In genomic region chr15:76196286-76196948, GRCh38 we compare ENCODE assay signal across 1 cellular context.
TF ChIP-seq lines count a peak whose summit lies in the region.

No MANE protein-coding gene starts in this region.

TF ChIP-seq in HepG2, 621 proteins besides CTCF, POLR2A, EP300 and RAD21 (continued from another document and continues in another):
- TF ChIP-seq, protein P1, sequence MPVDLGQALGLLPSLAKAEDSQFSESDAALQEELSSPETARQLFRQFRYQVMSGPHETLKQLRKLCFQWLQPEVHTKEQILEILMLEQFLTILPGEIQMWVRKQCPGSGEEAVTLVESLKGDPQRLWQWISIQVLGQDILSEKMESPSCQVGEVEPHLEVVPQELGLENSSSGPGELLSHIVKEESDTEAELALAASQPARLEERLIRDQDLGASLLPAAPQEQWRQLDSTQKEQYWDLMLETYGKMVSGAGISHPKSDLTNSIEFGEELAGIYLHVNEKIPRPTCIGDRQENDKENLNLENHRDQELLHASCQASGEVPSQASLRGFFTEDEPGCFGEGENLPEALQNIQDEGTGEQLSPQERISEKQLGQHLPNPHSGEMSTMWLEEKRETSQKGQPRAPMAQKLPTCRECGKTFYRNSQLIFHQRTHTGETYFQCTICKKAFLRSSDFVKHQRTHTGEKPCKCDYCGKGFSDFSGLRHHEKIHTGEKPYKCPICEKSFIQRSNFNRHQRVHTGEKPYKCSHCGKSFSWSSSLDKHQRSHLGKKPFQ (CRISPR knock-in tag; IDR thresholded peaks at IDR 0.05; ENCODE audit: insufficient replicate concordance), result peak; percentile 18
- 0 out of 2 replicates have a peak, but pooled peaks have one; percentile 25 for TF ChIP-seq NFKB2 (CRISPR knock-in tag; IDR thresholded peaks at IDR 0.05; ENCODE audit: borderline replicate concordance)
- TF ChIP-seq ZNF576 (CRISPR knock-in tag; IDR thresholded peaks at IDR 0.05), result no peak
- peak; percentile 79 for TF ChIP-seq ARID5B (CRISPR knock-in tag; IDR thresholded peaks at IDR 0.05)
- TF ChIP-seq, protein P2, sequence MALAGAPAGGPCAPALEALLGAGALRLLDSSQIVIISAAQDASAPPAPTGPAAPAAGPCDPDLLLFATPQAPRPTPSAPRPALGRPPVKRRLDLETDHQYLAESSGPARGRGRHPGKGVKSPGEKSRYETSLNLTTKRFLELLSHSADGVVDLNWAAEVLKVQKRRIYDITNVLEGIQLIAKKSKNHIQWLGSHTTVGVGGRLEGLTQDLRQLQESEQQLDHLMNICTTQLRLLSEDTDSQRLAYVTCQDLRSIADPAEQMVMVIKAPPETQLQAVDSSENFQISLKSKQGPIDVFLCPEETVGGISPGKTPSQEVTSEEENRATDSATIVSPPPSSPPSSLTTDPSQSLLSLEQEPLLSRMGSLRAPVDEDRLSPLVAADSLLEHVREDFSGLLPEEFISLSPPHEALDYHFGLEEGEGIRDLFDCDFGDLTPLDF (CRISPR knock-in tag; IDR thresholded peaks at IDR 0.05), result no peak
- TF ChIP-seq BCL3 (CRISPR knock-in tag; IDR thresholded peaks at IDR 0.05), result 0 out of 2 replicates have a peak, but pooled peaks have one; percentile 60
- peak; percentile 79; the same call in 1 of the 2 replicates for TF ChIP-seq ZNF292 (CRISPR knock-in tag; IDR thresholded peaks at IDR 0.05; ENCODE audit: borderline replicate concordance, low read depth)
- no peak for TF ChIP-seq SMAD1 (CRISPR knock-in tag; IDR thresholded peaks at IDR 0.05; ENCODE audit: borderline replicate concordance, low read depth)
- TF ChIP-seq TBX2 (CRISPR knock-in tag; IDR thresholded peaks at IDR 0.05; ENCODE audit: borderline replicate concordance), result peak; percentile 53; the same call in 1 of the 2 replicates
- TF ChIP-seq, protein P3, sequence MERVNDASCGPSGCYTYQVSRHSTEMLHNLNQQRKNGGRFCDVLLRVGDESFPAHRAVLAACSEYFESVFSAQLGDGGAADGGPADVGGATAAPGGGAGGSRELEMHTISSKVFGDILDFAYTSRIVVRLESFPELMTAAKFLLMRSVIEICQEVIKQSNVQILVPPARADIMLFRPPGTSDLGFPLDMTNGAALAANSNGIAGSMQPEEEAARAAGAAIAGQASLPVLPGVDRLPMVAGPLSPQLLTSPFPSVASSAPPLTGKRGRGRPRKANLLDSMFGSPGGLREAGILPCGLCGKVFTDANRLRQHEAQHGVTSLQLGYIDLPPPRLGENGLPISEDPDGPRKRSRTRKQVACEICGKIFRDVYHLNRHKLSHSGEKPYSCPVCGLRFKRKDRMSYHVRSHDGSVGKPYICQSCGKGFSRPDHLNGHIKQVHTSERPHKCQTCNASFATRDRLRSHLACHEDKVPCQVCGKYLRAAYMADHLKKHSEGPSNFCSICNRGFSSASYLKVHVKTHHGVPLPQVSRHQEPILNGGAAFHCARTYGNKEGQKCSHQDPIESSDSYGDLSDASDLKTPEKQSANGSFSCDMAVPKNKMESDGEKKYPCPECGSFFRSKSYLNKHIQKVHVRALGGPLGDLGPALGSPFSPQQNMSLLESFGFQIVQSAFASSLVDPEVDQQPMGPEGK (CRISPR knock-in tag; IDR thresholded peaks at IDR 0.05), result peak; percentile 93
- 0 out of 2 replicates have a peak, but pooled peaks have one; percentile 24 for TF ChIP-seq ETV5 (CRISPR knock-in tag; IDR thresholded peaks at IDR 0.05; ENCODE audit: borderline replicate concordance)
- 0 out of 2 replicates have a peak, but pooled peaks have one; percentile 24 for TF ChIP-seq ZBTB7B (CRISPR knock-in tag; IDR thresholded peaks at IDR 0.05)
- peak; percentile 69 for TF ChIP-seq JUND (CRISPR knock-in tag; IDR thresholded peaks at IDR 0.05)
- peak; percentile 37; the same call in 1 of the 2 replicates for TF ChIP-seq CEBPG (CRISPR knock-in tag; IDR thresholded peaks at IDR 0.05)
- TF ChIP-seq ZNF556 (CRISPR knock-in tag; IDR thresholded peaks at IDR 0.05; ENCODE audit: borderline replicate concordance), result 0 out of 2 replicates have a peak, but pooled peaks have one; percentile 23
- 0 out of 2 replicates have a peak, but pooled peaks have one; percentile 23 for TF ChIP-seq TMF1 (CRISPR knock-in tag; IDR thresholded peaks at IDR 0.05; ENCODE audit: low read depth)
- TF ChIP-seq SNRNP70 (IDR thresholded peaks at IDR 0.05; ENCODE audit: low read depth, low read length), result no peak
- TF ChIP-seq RNF2 (conservative IDR thresholded peaks at IDR 0.05; ENCODE audit: low read depth), result peak; percentile 43; the same call in 1 of the 2 replicates
- 0 out of 2 replicates have a peak, but pooled peaks have one; percentile 63 for TF ChIP-seq MYNN (CRISPR knock-in tag; IDR thresholded peaks at IDR 0.05; ENCODE audit: low read depth)
- TF ChIP-seq ZMAT3 (CRISPR knock-in tag; conservative IDR thresholded peaks at IDR 0.05), result 0 out of 2 replicates have a peak, but pooled peaks have one; percentile 50
- peak; percentile 61; the same call in 1 of the 2 replicates for TF ChIP-seq MEF2D (CRISPR knock-in tag; IDR thresholded peaks at IDR 0.05)
- TF ChIP-seq BHLHE40 (IDR thresholded peaks at IDR 0.05; ENCODE audit: low read length), result no peak
- peak; percentile 41; the same call in 1 of the 3 replicates for TF ChIP-seq MXI1 (IDR thresholded peaks at IDR 0.05; ENCODE audit: borderline replicate concordance, low read depth, low read length)
- TF ChIP-seq, protein P4, sequence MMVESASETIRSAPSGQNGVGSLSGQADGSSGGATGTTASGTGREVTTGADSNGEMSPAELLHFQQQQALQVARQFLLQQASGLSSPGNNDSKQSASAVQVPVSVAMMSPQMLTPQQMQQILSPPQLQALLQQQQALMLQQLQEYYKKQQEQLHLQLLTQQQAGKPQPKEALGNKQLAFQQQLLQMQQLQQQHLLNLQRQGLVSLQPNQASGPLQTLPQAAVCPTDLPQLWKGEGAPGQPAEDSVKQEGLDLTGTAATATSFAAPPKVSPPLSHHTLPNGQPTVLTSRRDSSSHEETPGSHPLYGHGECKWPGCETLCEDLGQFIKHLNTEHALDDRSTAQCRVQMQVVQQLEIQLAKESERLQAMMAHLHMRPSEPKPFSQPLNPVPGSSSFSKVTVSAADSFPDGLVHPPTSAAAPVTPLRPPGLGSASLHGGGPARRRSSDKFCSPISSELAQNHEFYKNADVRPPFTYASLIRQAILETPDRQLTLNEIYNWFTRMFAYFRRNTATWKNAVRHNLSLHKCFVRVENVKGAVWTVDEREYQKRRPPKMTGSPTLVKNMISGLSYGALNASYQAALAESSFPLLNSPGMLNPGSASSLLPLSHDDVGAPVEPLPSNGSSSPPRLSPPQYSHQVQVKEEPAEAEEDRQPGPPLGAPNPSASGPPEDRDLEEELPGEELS (CRISPR knock-in tag; IDR thresholded peaks at IDR 0.05), result peak; percentile 44
- TF ChIP-seq NCOA2 (CRISPR knock-in tag; IDR thresholded peaks at IDR 0.05), result peak; percentile 35; the same call in 1 of the 2 replicates
- TF ChIP-seq GATAD1 (CRISPR knock-in tag; IDR thresholded peaks at IDR 0.05), result 0 out of 2 replicates have a peak, but pooled peaks have one; percentile 33
- TF ChIP-seq, protein P5, sequence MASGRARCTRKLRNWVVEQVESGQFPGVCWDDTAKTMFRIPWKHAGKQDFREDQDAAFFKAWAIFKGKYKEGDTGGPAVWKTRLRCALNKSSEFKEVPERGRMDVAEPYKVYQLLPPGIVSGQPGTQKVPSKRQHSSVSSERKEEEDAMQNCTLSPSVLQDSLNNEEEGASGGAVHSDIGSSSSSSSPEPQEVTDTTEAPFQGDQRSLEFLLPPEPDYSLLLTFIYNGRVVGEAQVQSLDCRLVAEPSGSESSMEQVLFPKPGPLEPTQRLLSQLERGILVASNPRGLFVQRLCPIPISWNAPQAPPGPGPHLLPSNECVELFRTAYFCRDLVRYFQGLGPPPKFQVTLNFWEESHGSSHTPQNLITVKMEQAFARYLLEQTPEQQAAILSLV (CRISPR knock-in tag; IDR thresholded peaks at IDR 0.05; ENCODE audit: borderline replicate concordance), result peak; percentile 28; the same call in 1 of the 2 replicates
- peak; percentile 67 for TF ChIP-seq PHF20 (CRISPR knock-in tag; IDR thresholded peaks at IDR 0.05)
- TF ChIP-seq ZNF543 (CRISPR knock-in tag; IDR thresholded peaks at IDR 0.05), result 0 out of 2 replicates have a peak, but pooled peaks have one; percentile 34
- TF ChIP-seq SAP130 (CRISPR knock-in tag; IDR thresholded peaks at IDR 0.05; ENCODE audit: low read depth), result peak; percentile 80
- no peak for TF ChIP-seq MED8 (CRISPR knock-in tag; IDR thresholded peaks at IDR 0.05; ENCODE audit: insufficient replicate concordance)
- TF ChIP-seq ZNF331 (CRISPR knock-in tag; IDR thresholded peaks at IDR 0.05), result peak; percentile 61; the same call in 1 of the 2 replicates
- peak; percentile 63 for TF ChIP-seq ATF2 (CRISPR knock-in tag; IDR thresholded peaks at IDR 0.05)
- TF ChIP-seq ZMYM3 (CRISPR knock-in tag; IDR thresholded peaks at IDR 0.05), result peak; percentile 73
- TF ChIP-seq IKZF4 (CRISPR knock-in tag; IDR thresholded peaks at IDR 0.05; ENCODE audit: borderline replicate concordance, low read depth, not compliant biosample characterization), result no peak
- TF ChIP-seq ZSCAN31 (CRISPR knock-in tag; IDR thresholded peaks at IDR 0.05; ENCODE audit: low read depth), result no peak
- TF ChIP-seq SOX13 (IDR thresholded peaks at IDR 0.05), result no peak
- peak in 1 of 2 experiments; percentile 56; a peak in 1 of 4 replicates for TF ChIP-seq SOX13 (CRISPR knock-in tag; conservative IDR thresholded peaks at IDR 0.05 in 1 of 2, IDR thresholded peaks at IDR 0.05 in 1 of 2)
- TF ChIP-seq ZNF574 (CRISPR knock-in tag; IDR thresholded peaks at IDR 0.05), result peak; percentile 41; the same call in 1 of the 2 replicates
